21 cellular contexts compared by ENCODE assay signal in genomic region chr1:18198240-18198639, GRCh38.
DNase-seq lines count a peak whose midpoint lies in the region; ATAC-seq and TF ChIP-seq lines count a peak whose summit lies in the region.
"Had no signal": no experiment of that assay in that cellular context is flagged by ENCODE, and none has a peak within 500 bp of the region (broad histone marks: within the 10 kb centered on the region; RNA-seq: fewer than 3 reads in every experiment).

No MANE protein-coding gene starts in this region.

- H3K36me3 ChIP-seq in HEK293 (ENCODE audit: control insufficient read depth in 2 of 2, insufficient read depth in 1 of 2, low read length in 2 of 2) = no peaks in the 10 kb centered on the region
- H3K36me3 ChIP-seq: BLaER1 treated with 17β-estradiol and CSF1 and Interleukin-3, amounts not matched to agents 10 nM and 100 nM; SJCRH30 had no signal

- intact Hi-C loops in left cardiac atrium (cut with DNase I) = no loop called here

- peak; percentile 35 for DNase-seq in Ammon's horn (ENCODE audit: low spot score)
- DNase-seq in NCI-H446 treated with DMSO at 0.1 percent for 48 hours (lab: John Stamatoyannopoulos, UW) = peak; percentile 64
- DNase-seq in mucosa of gallbladder (ENCODE audit: low spot score) = peak; percentile 28
- DNase-seq in left cardiac atrium = no peak
- no peak for DNase-seq in NCI-H1417 (lab: John Stamatoyannopoulos, UW)
- no peak for DNase-seq in stimulated activated CD4-positive, alpha-beta T cell treated with anti-CD3 and anti-CD28 coated beads, Interleukin-4, amount 100 ng/mL, for 24 hours
- no peak for DNase-seq in islet precursor cell
- DNase-seq: CD4-positive, alpha-beta memory T cell; GDM1; H7; KBM-7; MM.1S; NCI-H1092; NCI-H1436 treated with DMSO at 0.1 percent for 48 hours; NCI-H2029 treated with DMSO at 0.1 percent for 48 hours; NCI-H510A treated with DMSO at 0.1 percent for 48 hours; OCI-M1; SJCRH30 had no signal

- no peak overlapping the region for H3K27ac ChIP-seq in HEK293 (ENCODE audit: extremely low read depth, low read depth, low read length)
- H3K27ac ChIP-seq: BLaER1 treated with 17β-estradiol and CSF1 and Interleukin-3, amounts not matched to agents 10 nM and 100 nM; HL-60; SJCRH30 had no signal

- ATAC-seq in left cardiac atrium = no peak

- CTCF ChIA-PET in HEK293 (lab: Yijun Ruan, JAX) = interaction anchor here (0.6 kb wide), 1 partner anchor 33 kb away, joined by 4 read pairs; no protein-coding TSS in a partner anchor

- no peak for TF ChIP-seq CTCF in HEK293 (tag by site-specific recombination; IDR thresholded peaks at IDR 0.05)

- no peaks in the 10 kb centered on the region for H3K4me1 ChIP-seq in HEK293 (ENCODE audit: control insufficient read depth, insufficient read depth, low read length)
- H3K4me1 ChIP-seq: SJCRH30 had no signal

- POLR2A ChIA-PET in HEK293 (lab: Yijun Ruan, JAX) = no interaction called here

- H3K9me3 ChIP-seq in HEK293 (ENCODE audit: control insufficient read depth, insufficient read depth, low read depth, low read length) = no peaks in the 10 kb centered on the region
- H3K9me3 ChIP-seq: BLaER1 treated with 17β-estradiol and CSF1 and Interleukin-3, amounts not matched to agents 10 nM and 100 nM; SJCRH30 had no signal

- H3K4me3 ChIP-seq in HEK293 (ENCODE audit: low read depth, low read length) = no peak overlapping the region
- H3K4me3 ChIP-seq: BLaER1 treated with 17β-estradiol and CSF1 and Interleukin-3, amounts not matched to agents 10 nM and 100 nM; SJCRH30 had no signal

TF ChIP-seq in HEK293, 187 proteins besides CTCF, POLR2A, EP300 and RAD21:
- TF ChIP-seq ZNF292 (tag by site-specific recombination; IDR thresholded peaks at IDR 0.05; ENCODE audit: borderline replicate concordance, low read depth) (no peak), ZBTB48 (tag by site-specific recombination; IDR thresholded peaks at IDR 0.05) (0 out of 2 replicates have a peak, but pooled peaks have one; percentile 42), ZNF776 (tag by site-specific recombination; IDR thresholded peaks at IDR 0.05; ENCODE audit: borderline replicate concordance) (no peak), ZNF501 (tag by site-specific recombination; IDR thresholded peaks at IDR 0.05) (no peak), ZIC2 (tag by site-specific recombination; IDR thresholded peaks at IDR 0.05) (peak; percentile 48)
TF ChIP-seq in HEK293: peak in this region for 2.

Comparison
In these comparisons a context has a peak if more than half of its experiments do, and no peak if none do; other contexts are left out.
1. DNase-seq: peak in Ammon's horn (single experiment), NCI-H446 treated with DMSO at 0.1 percent for 48 hours (single experiment) and mucosa of gallbladder (single experiment); none in left cardiac atrium (single experiment), NCI-H1417 (0 of 3), stimulated activated CD4-positive, alpha-beta T cell treated with anti-CD3 and anti-CD28 coated beads, Interleukin-4, amount 100 ng/mL, for 24 hours (single experiment) and islet precursor cell (single experiment).